8 cellular contexts compared by ENCODE assay signal in the genomic region with DNA sequence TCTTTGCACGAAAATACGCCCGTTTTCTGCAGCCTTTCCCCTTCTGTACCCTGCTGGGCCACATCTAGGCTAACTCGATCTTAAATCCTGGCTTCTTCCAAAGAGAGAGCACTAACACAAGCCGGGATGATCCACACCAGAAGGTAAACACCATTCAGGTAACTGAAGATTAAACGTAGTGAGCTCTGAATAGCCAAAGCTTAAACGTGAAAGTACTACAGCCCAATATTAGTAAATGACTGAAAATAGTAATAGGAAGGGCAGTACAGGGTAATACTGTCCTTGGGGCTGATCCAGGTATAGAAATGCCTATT. TPM values are rescaled to one million over a fixed set of nuclear protein-coding genes. Genes with fewer than 3 reads are reported as not detected.
A peak's percentile ranks its signal among the peaks of the same experiment; 100 is the strongest.
DNase-seq lines count a peak whose midpoint lies in the region; TF ChIP-seq lines count a peak whose summit lies in the region.

No MANE protein-coding gene starts in this region.

- H3K27ac ChIP-seq in AG04450 (ENCODE audit: low read depth, low read length): peak overlapping the region; percentile 89
- H3K27ac ChIP-seq in HL-60 (replicated peaks): peak overlapping the region; percentile 82
- peak overlapping the region; percentile 92 to 94 for H3K27ac ChIP-seq in mucosa of rectum (ENCODE audit: low read depth in 2 of 2, low read length in 2 of 2)

- CTCF ChIA-PET in AG04450 (lab: Charles Lee): interaction anchor here (0.9 to 1.1 kb wide), 2 partner anchors 10 to 13 kb away, joined by 3 to 6 read pairs; a partner anchor contains a TSS

- H3K27me3 ChIP-seq in AG04450 (ENCODE audit: control insufficient read depth, insufficient read depth, low read length) (no peaks in the 10 kb centered on the region), HL-60 (ENCODE audit: insufficient read depth, poor library complexity, severe bottlenecking) (no peaks in the 10 kb centered on the region), mucosa of rectum (ENCODE audit: control insufficient read depth in 2 of 2, insufficient read depth in 2 of 2, low read length in 2 of 2) (no peaks in the 10 kb centered on the region)

- H3K27me3 Mint-ChIP-seq in chondrocyte (ENCODE audit: low read depth): no peaks in the 10 kb centered on the region

- TF ChIP-seq CTCF in AG04450 (IDR thresholded peaks at IDR 0.05; ENCODE audit: low read depth, low read length): no peak
- TF ChIP-seq CTCF in HL-60 (IDR thresholded peaks at IDR 0.05; ENCODE audit: insufficient read depth, low read length): no peak
- TF ChIP-seq CTCF in chondrocyte (IDR thresholded peaks at IDR 0.05): no peak

- H3K27ac Mint-ChIP-seq in chondrocyte (ENCODE audit: unreplicated experiment): peak overlapping the region; percentile 97

- peak overlapping the region; percentile 90 to 91 for H3K9ac ChIP-seq in mucosa of rectum (ENCODE audit: low read depth in 1 of 2, low read length in 2 of 2)

- peaks cover 12% of the 10 kb centered on the region for H3K36me3 Mint-ChIP-seq in chondrocyte (ENCODE audit: low read depth)

- peaks cover 25% of the 10 kb centered on the region for H3K4me1 Mint-ChIP-seq in chondrocyte (ENCODE audit: low read depth)

- peaks cover 16 to 20% of the 10 kb centered on the region in 2 donors for H3K4me1 ChIP-seq in mucosa of rectum (ENCODE audit: control insufficient read depth in 2 of 2, insufficient read depth in 2 of 2, low read length in 2 of 2)

- peaks cover 13 to 23% of the 10 kb centered on the region in 2 donors for H3K36me3 ChIP-seq in mucosa of rectum (ENCODE audit: control insufficient read depth in 2 of 2, insufficient read depth in 2 of 2, low read length in 2 of 2)

- H3K9me3 Mint-ChIP-seq in chondrocyte (ENCODE audit: low read depth): no peaks in the 10 kb centered on the region

- peak overlapping the region; percentile 89 for H3K4me3 ChIP-seq in AG04450 (ENCODE audit: low read depth, low read length)
- peak overlapping the region; percentile 76 for H3K4me3 ChIP-seq in HL-60 (replicated peaks; ENCODE audit: insufficient read depth, low read length)
- peak overlapping the region; percentile 95 to 98 for H3K4me3 ChIP-seq in mucosa of rectum (ENCODE audit: low read length in 2 of 2)

- POLR2A ChIA-PET in AG04450 (lab: Yijun Ruan, JAX): interaction anchor here (0.8 to 2.9 kb wide), 4 partner anchors 9 to 31 kb away, joined by 3 to 13 read pairs (median 11); a partner anchor contains a TSS

- DNase-seq in AG04450 (ENCODE audit: low read depth, low spot score) (no peak), HL-60 (ENCODE audit: low read depth in 1 of 2, low spot score in 1 of 2) (no peak), chondrocyte (ENCODE audit: low spot score) (no peak), NCI-H187 treated with DMSO at 0.1 percent for 48 hours (lab: John Stamatoyannopoulos, UW) (no peak), NCI-H2171 (lab: John Stamatoyannopoulos, UW) (no peak), NCI-H526 (lab: John Stamatoyannopoulos, UW) (no peak), NCI-H187 (lab: John Stamatoyannopoulos, UW) (no peak)

- peak overlapping the region; percentile 85 for H3K4me3 Mint-ChIP-seq in chondrocyte (ENCODE audit: unreplicated experiment)

- H3K9me3 ChIP-seq in AG04450 (ENCODE audit: control insufficient read depth, insufficient read depth, low read length) (no peaks in the 10 kb centered on the region; the same call in 1 of the 2 replicates), mucosa of rectum (ENCODE audit: control insufficient read depth in 2 of 2, low read length in 2 of 2) (no peaks in the 10 kb centered on the region)

RNA-seq across cellular contexts. Expression of a gene that starts 0.4 kb away (rescaled TPM):
- polyA plus RNA-seq in AG04450 (2011; rRNA removed): 25.9 and 32.8 TPM in 2 replicates
- 15.9 and 20.3 TPM in 2 replicates for polyA minus RNA-seq in AG04450 (2011; rRNA and poly(A)+ RNA removed)
- total RNA-seq in chondrocyte: 39.9 to 59.8 TPM (median 49.5 TPM) in 3 replicates

RNA-seq across cellular contexts. Expression of a gene that starts 7.7 kb away (rescaled TPM):
- polyA plus RNA-seq in AG04450 (2011; rRNA removed): 32.8 and 38.0 TPM in 2 replicates
- 41.8 and 50.6 TPM in 2 replicates for polyA minus RNA-seq in AG04450 (2011; rRNA and poly(A)+ RNA removed)
- total RNA-seq in chondrocyte: 62.6 to 79.0 TPM (median 67.1 TPM) in 3 replicates

RNA-seq across cellular contexts. Expression of a gene that starts 9.9 kb away (rescaled TPM):
- 4.5 and 4.6 TPM in 2 replicates for polyA plus RNA-seq in AG04450 (2011; rRNA removed)
- 21.2 and 25.0 TPM in 2 replicates for polyA minus RNA-seq in AG04450 (2011; rRNA and poly(A)+ RNA removed)
- total RNA-seq in chondrocyte: 12.7 to 21.9 TPM (median 13.3 TPM) in 3 replicates

RNA-seq across cellular contexts. Expression of a gene that starts 10.0 kb away (rescaled TPM):
- 16.4 and 17.7 TPM in 2 replicates for polyA plus RNA-seq in AG04450 (2011; rRNA removed)
- 18.3 TPM in 2 replicates for polyA minus RNA-seq in AG04450 (2011; rRNA and poly(A)+ RNA removed)
- total RNA-seq in chondrocyte: 17.4 to 25.4 TPM (median 18.1 TPM) in 3 replicates

RNA-seq across cellular contexts. Expression of a gene that starts 14.7 kb away (rescaled TPM):
- 56.0 and 68.5 TPM in 2 replicates for polyA plus RNA-seq in AG04450 (2011; rRNA removed)
- 24.0 and 41.9 TPM in 2 replicates for polyA minus RNA-seq in AG04450 (2011; rRNA and poly(A)+ RNA removed)
- 56.1 to 93.0 TPM (median 62.4 TPM) in 3 replicates for total RNA-seq in chondrocyte
